In the genomic region with DNA sequence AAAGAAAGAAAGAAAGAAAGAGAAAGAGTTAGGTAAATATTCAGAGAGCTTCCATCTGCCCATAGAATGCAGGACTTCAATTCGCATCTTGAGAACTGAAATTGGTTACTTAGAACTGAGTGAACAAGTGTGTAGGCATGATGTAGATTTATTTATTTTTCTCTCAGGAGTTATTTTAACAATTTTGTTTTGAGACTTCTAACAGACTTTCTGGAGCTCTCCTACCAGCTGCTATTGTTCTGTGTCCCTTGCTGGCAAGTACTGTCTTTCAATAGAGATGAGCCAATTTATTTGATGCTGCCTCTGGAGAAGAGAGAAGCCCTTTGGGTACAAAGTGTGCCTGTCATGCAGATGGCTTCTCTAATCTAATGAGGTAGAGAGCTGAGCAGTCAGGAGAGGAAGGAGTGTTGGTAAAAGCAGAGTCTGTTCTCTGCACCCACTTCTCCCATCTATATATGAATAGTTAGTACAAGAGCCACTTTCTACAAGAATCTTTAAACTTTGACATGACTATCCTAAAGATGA, we compare ENCODE assay signal across 24 cellular contexts.
DNase-seq lines count a peak whose midpoint lies in the region; ATAC-seq and TF ChIP-seq lines count a peak whose summit lies in the region.
"Had no signal": no experiment of that assay in that cellular context is flagged by ENCODE, and none has a peak within 500 bp of the region (broad histone marks: within the 10 kb centered on the region; RNA-seq: fewer than 3 reads in every experiment).

No MANE protein-coding gene starts in this region.

- no peak overlapping the region for H2BK120ac ChIP-seq in IMR-90 (ENCODE audit: low read depth, low read length)

- H2BK15ac ChIP-seq in IMR-90 (ENCODE audit: low read depth, low read length), result no peak overlapping the region

- no peak overlapping the region for H3K4me3 ChIP-seq in IMR-90 (ENCODE audit: insufficient read depth, low read depth, low read length)
- no peak overlapping the region for H3K4me3 ChIP-seq in MG63
- H3K4me3 ChIP-seq: adrenal gland, body of pancreas, K562, left lung, skin epidermis, upper lobe of left lung had no signal

- peaks cover 3% of the 10 kb centered on the region for H3K4me1 ChIP-seq in IMR-90 (ENCODE audit: control insufficient read depth, insufficient read depth, low read length)
- H3K4me1 ChIP-seq: adrenal gland, body of pancreas, Caco-2, left lung, parathyroid adenoma, upper lobe of left lung had no signal

- H3K23ac ChIP-seq in IMR-90 (ENCODE audit: low read depth, low read length), result peak overlapping the region; percentile 45; the same call in 1 of the 2 replicates

- H3K27me3 ChIP-seq in IMR-90 (ENCODE audit: control insufficient read depth, insufficient read depth, low read length) (no peaks in the 10 kb centered on the region), MG63 (no peaks in the 10 kb centered on the region)
- H3K27me3 ChIP-seq: adrenal gland, body of pancreas, left lung, upper lobe of left lung had no signal

- 0 out of 2 replicates have a peak overlapping the region, but pooled peaks have one; percentile 6 for H2BK20ac ChIP-seq in IMR-90 (ENCODE audit: low read depth, low read length)

- no peak overlapping the region for H3K4ac ChIP-seq in IMR-90 (ENCODE audit: low read depth, low read length)

- no peak overlapping the region for H4K8ac ChIP-seq in IMR-90 (ENCODE audit: low read depth in 2 of 2, low read length in 2 of 2)

- no TSS peak for BruUV-seq in IMR-90 (replicated peaks; lab: Mats Ljungman, UMichigan)

- CTCF ChIA-PET in IMR-90 (lab: Yijun Ruan, JAX), result interaction anchor here (1.1 kb wide), 1 partner anchor 30 kb away, joined by 3 read pairs; no protein-coding TSS in a partner anchor

- H2AK5ac ChIP-seq in IMR-90 (ENCODE audit: low read depth, low read length), result no peak overlapping the region

- H3K79me1 ChIP-seq in IMR-90 (ENCODE audit: low read depth in 1 of 2, low read length in 2 of 2), result no peaks in the 10 kb centered on the region

- H2BK5ac ChIP-seq in IMR-90 (ENCODE audit: low read depth, low read length, poor library complexity, severe bottlenecking), result no peak overlapping the region

- H3K27ac ChIP-seq in IMR-90 (ENCODE audit: insufficient read depth, low read length), result no peak overlapping the region
- H3K27ac ChIP-seq: body of pancreas, left lung, parathyroid adenoma, skin epidermis, upper lobe of left lung had no signal

- no peak for TF ChIP-seq RAD21 in IMR-90 (IDR thresholded peaks at IDR 0.05; ENCODE audit: low read length)

- no peak for TF ChIP-seq POLR2A in IMR-90 (IDR thresholded peaks at IDR 0.05; ENCODE audit: low read depth, low read length)

- 100% methylated on average over 1 of the region's 1 CpG; no CpG with 5 or more reads in 1 of the 2 experiments for WGBS in IMR-90 (ENCODE audit: extremely low coverage in 2 of 2, insufficient read length in 1 of 2), 2 experiments

- dilution Hi-C loops in IMR-90 (cut with HindIII; ENCODE audit: low sequenced_read_pairs, unreplicated experiment), result no loop called here

- ATAC-seq in IMR-90 (ENCODE audit: low read depth) (no peak), SK-N-SH treated with all-trans-retinoic acid at 6 μM for 48 hours (peak; percentile 48; the same call in 1 of the 3 replicates), GM18868 (IDR thresholded peaks at IDR 0.05; ENCODE audit: unreplicated experiment) (no peak)
- ATAC-seq: body of pancreas; K562; left lung; stimulated activated memory B cell treated with anti-CD40 and anti-IgM and Interleukin-4, amounts not matched to agents 10 μg/mL and 1 μg/mL and 100 μg/mL, for 72 hours; T-cell had no signal

- in situ Hi-C loops in IMR-90 (cut with MboI; ENCODE audit: low sequenced_read_pairs), result no loop called here

- H3K4me2 ChIP-seq in IMR-90 (ENCODE audit: low read depth, low read length), result no peak overlapping the region

- POLR2A ChIA-PET in IMR-90 (lab: Charles Lee; ENCODE audit: unreplicated experiment), result no interaction called here

- no peak overlapping the region for H3K14ac ChIP-seq in IMR-90 (replicated peaks; ENCODE audit: low read depth, low read length)

- H3K18ac ChIP-seq in IMR-90 (ENCODE audit: low read depth, low read length), result peak overlapping the region; percentile 16; the same call in 1 of the 2 replicates

- intact Hi-C loops in IMR-90 (cut with micrococcal nuclease), result no loop called here

- H3K9me1 ChIP-seq in IMR-90 (ENCODE audit: insufficient read depth, low read length), result no peaks in the 10 kb centered on the region

- no peaks in the 10 kb centered on the region for H4K20me1 ChIP-seq in IMR-90 (ENCODE audit: insufficient read depth, low read length)

- H4K5ac ChIP-seq in IMR-90 (ENCODE audit: low read depth, low read length), result no peak overlapping the region

- no peaks in the 10 kb centered on the region for H3K36me3 ChIP-seq in IMR-90 (ENCODE audit: control insufficient read depth, insufficient read depth, low read length)
- no peaks in the 10 kb centered on the region for H3K36me3 ChIP-seq in MG63
- H3K36me3 ChIP-seq: adrenal gland, left lung, upper lobe of left lung had no signal

- peak; percentile 39 for DNase-seq in NCI-H748 (lab: John Stamatoyannopoulos, UW; ENCODE audit: unreplicated experiment)
- DNase-seq in NCI-H748 treated with DMSO at 0.1 percent for 48 hours (lab: John Stamatoyannopoulos, UW), result no peak
- DNase-seq in IMR-90, result peak; percentile 7
- DNase-seq in retina, result peak; percentile 38
- DNase-seq in MG63, result no peak
- DNase-seq: activated CD4-positive, alpha-beta memory T cell treated with anti-CD3 and anti-CD28 coated beads for 36 hours; activated CD4-positive, CD25-positive, alpha-beta regulatory T cell treated with anti-CD3 and anti-CD28 coated beads, Interleukin-2, amount 50 U/mL, for 72 hours; activated CD8-positive, alpha-beta memory T cell treated with anti-CD3 and anti-CD28 coated beads, Interleukin-2, amount 50 U/mL, for 4 hours; activated naive CD4-positive, alpha-beta T cell treated with anti-CD3 and anti-CD28 coated beads, Interleukin-2, amount 10 ng/mL, durations not matched to agents 7 days and 5 days; body of pancreas; Caco-2; left lung; NCI-H1417 treated with DMSO at 0.1 percent for 48 hours; NCI-H2081 treated with DMSO at 0.1 percent for 48 hours; substantia nigra; T-cell; upper lobe of left lung had no signal

- no peak overlapping the region for H2AFZ ChIP-seq in IMR-90 (replicated peaks; ENCODE audit: low read length, poor library complexity)
- H2AFZ ChIP-seq: parathyroid adenoma had no signal

- no peak overlapping the region for H2AK9ac ChIP-seq in IMR-90 (replicated peaks; ENCODE audit: low read depth, low read length, poor library complexity)

- no peaks in the 10 kb centered on the region for H3K9me3 ChIP-seq in IMR-90 (ENCODE audit: control insufficient read depth, insufficient read depth, low read length)
- no peaks in the 10 kb centered on the region for H3K9me3 ChIP-seq in MG63
- H3K9me3 ChIP-seq: adrenal gland, body of pancreas, Caco-2, left lung, upper lobe of left lung had no signal

- H3K56ac ChIP-seq in IMR-90 (ENCODE audit: extremely low read depth, insufficient read depth, low read length), result no peak overlapping the region

- H3K9ac ChIP-seq in IMR-90 (ENCODE audit: low read depth, low read length), result no peak overlapping the region
- H3K9ac ChIP-seq: parathyroid adenoma had no signal

- no peak for TF ChIP-seq CTCF in IMR-90 (conservative IDR thresholded peaks at IDR 0.05; ENCODE audit: low read depth, low read length)

- no peak overlapping the region for H4K91ac ChIP-seq in IMR-90 (ENCODE audit: insufficient read depth, low read depth, low read length)

TF ChIP-seq in IMR-90, 13 proteins besides CTCF, POLR2A, EP300 and RAD21 (continues in another document):
- no peak for TF ChIP-seq CEBPB (IDR thresholded peaks at IDR 0.05; ENCODE audit: low read depth, low read length)
- TF ChIP-seq, protein P1, sequence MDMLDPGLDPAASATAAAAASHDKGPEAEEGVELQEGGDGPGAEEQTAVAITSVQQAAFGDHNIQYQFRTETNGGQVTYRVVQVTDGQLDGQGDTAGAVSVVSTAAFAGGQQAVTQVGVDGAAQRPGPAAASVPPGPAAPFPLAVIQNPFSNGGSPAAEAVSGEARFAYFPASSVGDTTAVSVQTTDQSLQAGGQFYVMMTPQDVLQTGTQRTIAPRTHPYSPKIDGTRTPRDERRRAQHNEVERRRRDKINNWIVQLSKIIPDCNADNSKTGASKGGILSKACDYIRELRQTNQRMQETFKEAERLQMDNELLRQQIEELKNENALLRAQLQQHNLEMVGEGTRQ (IDR thresholded peaks at IDR 0.05; ENCODE audit: low read depth, low read length), result no peak
- no peak for TF ChIP-seq NFE2L2 (IDR thresholded peaks at IDR 0.05; ENCODE audit: low read depth, low read length)
- TF ChIP-seq RFX5 (IDR thresholded peaks at IDR 0.05; ENCODE audit: low read depth, low read length), result no peak
- TF ChIP-seq MXI1 (IDR thresholded peaks at IDR 0.05; ENCODE audit: borderline replicate concordance, low read depth, low read length), result no peak
- no peak for TF ChIP-seq FOS (IDR thresholded peaks at IDR 0.05; ENCODE audit: low read depth, low read length)

TF ChIP-seq in SK-N-SH treated with all-trans-retinoic acid at 6 μM for 48 hours, 23 proteins besides CTCF, POLR2A, EP300 and RAD21:
- no peak for TF ChIP-seq CSDC2 (CRISPR knock-in tag; IDR thresholded peaks at IDR 0.05)
- TF ChIP-seq GLIS3 (CRISPR knock-in tag; IDR thresholded peaks at IDR 0.05), result no peak
- peak; percentile 56; the same call in 1 of the 2 replicates for TF ChIP-seq TCF4 (CRISPR knock-in tag; IDR thresholded peaks at IDR 0.05; ENCODE audit: borderline replicate concordance)

Comparison
In these comparisons a context has a peak if more than half of its experiments do, and no peak if none do; other contexts are left out.
1. DNase-seq: peak in NCI-H748 (single experiment), IMR-90 (single experiment) and retina (single experiment); none in NCI-H748 treated with DMSO at 0.1 percent for 48 hours (single experiment) and MG63 (single experiment).